ENCODE assay signal across 21 cellular contexts in genomic region chr12:89369166-89369565, GRCh38. TPM values are rescaled to one million over a fixed set of nuclear protein-coding genes. Genes with fewer than 3 reads are reported as not detected.
DNase-seq lines count a peak whose midpoint lies in the region; ATAC-seq and TF ChIP-seq lines count a peak whose summit lies in the region.
"Had no signal": no experiment of that assay in that cellular context is flagged by ENCODE, and none has a peak within 500 bp of the region (broad histone marks: within the 10 kb centered on the region; RNA-seq: fewer than 3 reads in every experiment).

No MANE protein-coding gene starts in this region.

- H3K27me3 ChIP-seq in breast epithelium (no peaks in the 10 kb centered on the region), colonic mucosa (no peaks in the 10 kb centered on the region), hepatocyte (no peaks in the 10 kb centered on the region), mesenchymal stem cell (ENCODE audit: control insufficient read depth in 1 of 2, insufficient read depth in 1 of 2, low read length in 2 of 2) (no peaks in the 10 kb centered on the region)
- H3K27me3 ChIP-seq: SJCRH30 had no signal

- H3K9me3 ChIP-seq in breast epithelium (no peaks in the 10 kb centered on the region), colonic mucosa (no peaks in the 10 kb centered on the region), hepatocyte (ENCODE audit: low read depth) (no peaks in the 10 kb centered on the region), mesenchymal stem cell (ENCODE audit: control insufficient read depth, low read length) (no peaks in the 10 kb centered on the region)
- H3K9me3 ChIP-seq: SJCRH30 had no signal

- H2BK120ac ChIP-seq in mesenchymal stem cell (ENCODE audit: low read depth, low read length): no peak overlapping the region

- H2BK12ac ChIP-seq in mesenchymal stem cell (ENCODE audit: low read length in 2 of 2): peak overlapping the region in 1 of 2 experiments; percentile 28

- no TSS peak for BruUV-seq in MCF 10A (replicated peaks; lab: Mats Ljungman, UMichigan)

- H3K9ac ChIP-seq in colonic mucosa (ENCODE audit: low read depth in 2 of 2, low read length in 2 of 2): peak overlapping the region in 1 of 2 donors; percentile 28
- H3K9ac ChIP-seq in mesenchymal stem cell (ENCODE audit: low read length): no peak overlapping the region
- H3K9ac ChIP-seq: KMS-11 had no signal

- H3K4me2 ChIP-seq in hepatocyte: no peak overlapping the region
- H3K4me2 ChIP-seq in mesenchymal stem cell (ENCODE audit: low read length, poor library complexity, severe bottlenecking): no peak overlapping the region
- H3K4me2 ChIP-seq: KMS-11 had no signal

- H3K9me2 ChIP-seq in hepatocyte (replicated peaks; ENCODE audit: insufficient read depth): no peaks in the 10 kb centered on the region

- no peak overlapping the region for H3K4ac ChIP-seq in mesenchymal stem cell (ENCODE audit: low read depth in 1 of 2, low read length in 2 of 2)

- H2BK15ac ChIP-seq in mesenchymal stem cell (ENCODE audit: low read depth, poor library complexity, severe bottlenecking): no peak overlapping the region

- H3K4me3 Mint-ChIP-seq in MCF 10A (ENCODE audit: unreplicated experiment): no peak overlapping the region
- H3K4me3 Mint-ChIP-seq: B cell had no signal

- no peaks in the 10 kb centered on the region for H3K27me3 Mint-ChIP-seq in MCF 10A (ENCODE audit: insufficient read depth, unreplicated experiment)
- H3K27me3 Mint-ChIP-seq: B cell had no signal

- ATAC-seq in GM21447 (IDR thresholded peaks at IDR 0.05; ENCODE audit: unreplicated experiment) (no peak), GM19023 (IDR thresholded peaks at IDR 0.05; ENCODE audit: unreplicated experiment) (no peak)
- ATAC-seq: GM12878 had no signal

- peaks cover 52% of the 10 kb centered on the region for H3K4me1 Mint-ChIP-seq in MCF 10A (ENCODE audit: insufficient read depth, unreplicated experiment)

- H3K4me1 ChIP-seq in breast epithelium: no peaks in the 10 kb centered on the region
- peaks cover 6% of the 10 kb centered on the region for H3K4me1 ChIP-seq in colonic mucosa
- peaks cover 32% of the 10 kb centered on the region for H3K4me1 ChIP-seq in hepatocyte (ENCODE audit: insufficient read depth)
- H3K4me1 ChIP-seq in mesenchymal stem cell (ENCODE audit: control insufficient read depth, insufficient read depth, low read depth, low read length): peaks cover 18% of the 10 kb centered on the region

- no peak overlapping the region for H3K27ac Mint-ChIP-seq in MCF 10A (ENCODE audit: low read depth, unreplicated experiment)

- peaks cover 8% of the 10 kb centered on the region for H3K79me1 ChIP-seq in mesenchymal stem cell (replicated peaks; ENCODE audit: low read length, poor library complexity, severe bottlenecking)

- H3K9me3 Mint-ChIP-seq in MCF 10A (ENCODE audit: unreplicated experiment): no peaks in the 10 kb centered on the region

- H3K23ac ChIP-seq in mesenchymal stem cell (ENCODE audit: low read length in 2 of 2): no peak overlapping the region

- H3K79me2 ChIP-seq in hepatocyte: peaks cover 2% of the 10 kb centered on the region

- no peak overlapping the region for H4K8ac ChIP-seq in mesenchymal stem cell (ENCODE audit: low read length)

- H3K36me3 ChIP-seq in breast epithelium: no peaks in the 10 kb centered on the region
- no peaks in the 10 kb centered on the region for H3K36me3 ChIP-seq in colonic mucosa
- H3K36me3 ChIP-seq in hepatocyte (replicated peaks; ENCODE audit: insufficient read depth, low read depth): no peaks in the 10 kb centered on the region
- H3K36me3 ChIP-seq in mesenchymal stem cell (ENCODE audit: control insufficient read depth in 1 of 2, insufficient read depth in 2 of 2, low read depth in 1 of 2, low read length in 2 of 2): peaks cover 0 to 17% of the 10 kb centered on the region in 2 experiments
- H3K36me3 ChIP-seq: SJCRH30 had no signal

- H2AK5ac ChIP-seq in mesenchymal stem cell (ENCODE audit: low read length, severe bottlenecking): no peak overlapping the region

- no peak overlapping the region for H3K14ac ChIP-seq in mesenchymal stem cell (ENCODE audit: low read length in 2 of 2)

- no peaks in the 10 kb centered on the region for H3K36me3 Mint-ChIP-seq in MCF 10A (ENCODE audit: insufficient read depth, unreplicated experiment)

- no peak for TF ChIP-seq POLR2A in breast epithelium (IDR thresholded peaks at IDR 0.05)

- intact Hi-C loops in breast epithelium (cut with DNase I; ENCODE audit: low total_unique reads): no loop called here
- intact Hi-C loops in MCF 10A (cut with micrococcal nuclease): no loop called here
- intact Hi-C loops in colonic mucosa (cut with DNase I): no loop called here

- H2BK5ac ChIP-seq in mesenchymal stem cell (ENCODE audit: low read depth, low read length, poor library complexity, severe bottlenecking): no peak overlapping the region

- H4K20me1 ChIP-seq in hepatocyte (ENCODE audit: insufficient read depth, poor library complexity, severe bottlenecking): no peaks in the 10 kb centered on the region

- TF ChIP-seq CTCF in breast epithelium (IDR thresholded peaks at IDR 0.05): no peak
- no peak for TF ChIP-seq CTCF in MCF 10A (IDR thresholded peaks at IDR 0.05; ENCODE audit: unreplicated experiment)
- TF ChIP-seq CTCF in colonic mucosa (IDR thresholded peaks at IDR 0.05): no peak
- no peak for TF ChIP-seq CTCF in hepatocyte (IDR thresholded peaks at IDR 0.05; ENCODE audit: poor library complexity)

- POLR2A ChIA-PET in MCF 10A (lab: Yijun Ruan, JAX) (no interaction called here), HEK293T (lab: Yijun Ruan, JAX) (no interaction called here)

- H4K91ac ChIP-seq in mesenchymal stem cell (ENCODE audit: low read length): no peak overlapping the region

- H2AFZ ChIP-seq in hepatocyte (no peak overlapping the region), mesenchymal stem cell (ENCODE audit: low read depth, low read length) (no peak overlapping the region)

- H3K27ac ChIP-seq in breast epithelium: peak overlapping the region; percentile 75 to 82
- peak overlapping the region; percentile 62 for H3K27ac ChIP-seq in colonic mucosa
- H3K27ac ChIP-seq in hepatocyte: peak overlapping the region; percentile 90
- H3K27ac ChIP-seq in mesenchymal stem cell (ENCODE audit: low read length, poor library complexity, severe bottlenecking): no peak overlapping the region
- H3K27ac ChIP-seq: KMS-11, SJCRH30 had no signal

- DNase-seq in breast epithelium (ENCODE audit: low spot score in 2 of 2): no peak
- DNase-seq in MCF 10A (ENCODE audit: unreplicated experiment): no peak
- DNase-seq in colonic mucosa: no peak
- no peak for DNase-seq in hepatocyte (ENCODE audit: low spot score)
- no peak for DNase-seq in mesenchymal stem cell
- no peak for DNase-seq in HEK293T (ENCODE audit: extremely low spot score)
- DNase-seq: 8988T, COR-L47, NCI-H1417 treated with DMSO at 0.1 percent for 48 hours, NCI-H187 treated with DMSO at 0.1 percent for 48 hours, NCI-H2227 treated with DMSO at 0.1 percent for 48 hours, NCI-H524, NCI-H82, OCI-M1, RPMI8226, SJCRH30 had no signal

- CTCF ChIA-PET in MCF 10A (lab: Yijun Ruan, JAX) (no interaction called here), HEK293T (lab: Yijun Ruan, JAX) (no interaction called here)

- 86% methylated on average over 3 of the region's 3 CpGs for WGBS in hepatocyte (ENCODE audit: low lambda C conversion rate, missing lambda C conversion rate)
- WGBS in mesenchymal stem cell: 80% methylated on average over 1 of the region's 3 CpGs

- no peak overlapping the region for H3K18ac ChIP-seq in mesenchymal stem cell (ENCODE audit: low read depth in 1 of 2, low read length in 2 of 2)

- H3K4me3 ChIP-seq in breast epithelium: no peak overlapping the region
- H3K4me3 ChIP-seq in colonic mucosa: no peak overlapping the region
- H3K4me3 ChIP-seq in hepatocyte: no peak overlapping the region
- no peak overlapping the region for H3K4me3 ChIP-seq in mesenchymal stem cell (ENCODE audit: insufficient read depth in 1 of 2, low read depth in 1 of 2, low read length in 2 of 2)
- H3K4me3 ChIP-seq: GM12878, SJCRH30 had no signal

TF ChIP-seq in HEK293T, 16 proteins besides CTCF, POLR2A, EP300 and RAD21:
- TF ChIP-seq FOXA1 (IDR thresholded peaks at IDR 0.05): no peak
- no peak for TF ChIP-seq FOXK2 (IDR thresholded peaks at IDR 0.05)
TF ChIP-seq in HEK293T: peak in this region for 0.

RNA-seq across cellular contexts. Expression of gene DUSP6, which starts 16.9 kb away (rescaled TPM):
- total RNA-seq in breast epithelium: 10 to 100 TPM; 53.8 to 97.5 (median 88.8) TPM
- 99.9 and 149 TPM in 2 replicates for total RNA-seq in MCF 10A (2022)
- 10 to 100 TPM; 53.8 to 97.6 TPM for total RNA-seq in colonic mucosa
- 52.5 and 55.4 TPM in 2 replicates for total RNA-seq in hepatocyte
- polyA plus RNA-seq in hepatocyte: 41.5 and 51.8 TPM in 2 replicates
- 111 TPM for polyA plus RNA-seq in mesenchymal stem cell (2013, experiment 1 of 2)
- polyA plus RNA-seq in mesenchymal stem cell (2013, experiment 2 of 2): 114 TPM
